ENCODE assay signal across 8 cellular contexts in the genomic region with DNA sequence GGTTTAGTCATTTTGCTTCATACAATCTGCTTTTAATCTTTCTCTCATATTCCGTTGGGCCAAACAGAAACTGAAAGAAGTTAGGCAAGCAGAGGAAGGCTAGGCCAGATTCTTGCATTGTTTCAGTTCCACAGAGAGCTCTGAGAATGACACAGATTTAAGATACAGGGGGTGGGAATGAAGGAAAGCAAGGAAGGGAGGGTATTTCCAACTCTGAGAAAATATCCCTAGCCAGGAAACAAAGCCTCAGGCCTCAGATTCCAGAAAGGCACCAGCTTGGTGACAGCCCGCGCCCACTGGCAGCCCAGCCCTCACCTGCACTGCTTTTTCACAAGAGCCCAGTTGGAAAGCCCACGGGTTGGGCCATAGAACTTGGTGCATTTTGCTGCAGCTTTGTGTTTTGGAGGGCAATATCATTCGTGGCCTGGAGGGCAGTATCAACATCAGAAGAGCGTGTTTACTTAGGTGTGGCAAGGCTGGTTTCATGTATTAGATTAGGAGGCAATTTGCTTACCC.
DNase-seq lines count a peak whose midpoint lies in the region; ATAC-seq and TF ChIP-seq lines count a peak whose summit lies in the region.

No MANE protein-coding gene starts in this region.

- H3K36me3 Mint-ChIP-seq in CD8-positive, alpha-beta T cell, result no peaks in the 10 kb centered on the region

- peak overlapping the region; percentile 7 for H3K4me3 ChIP-seq in CD8-positive, alpha-beta T cell (ENCODE audit: low read depth, low read length)
- H3K4me3 ChIP-seq in brain microvascular endothelial cell (ENCODE audit: low read depth, low read length), result no peak overlapping the region
- H3K4me3 ChIP-seq in mesenchymal stem cell (ENCODE audit: insufficient read depth in 1 of 2, low read depth in 1 of 2, low read length in 2 of 2), result no peak overlapping the region

- peak; percentile 32 for ATAC-seq in CD8-positive, alpha-beta T cell
- ATAC-seq in GM19372 (IDR thresholded peaks at IDR 0.05; ENCODE audit: low read depth, unreplicated experiment), result peak; percentile 62
- ATAC-seq in HG03457 (IDR thresholded peaks at IDR 0.05; ENCODE audit: unreplicated experiment), result peak; percentile 58

- H2BK5ac ChIP-seq in mesenchymal stem cell (ENCODE audit: low read depth, low read length, poor library complexity, severe bottlenecking), result no peak overlapping the region

- in situ Hi-C loops in brain microvascular endothelial cell (cut with HindIII; ENCODE audit: low pct_ligation_motif_present, low sequenced_read_pairs), result no loop called here

- peak overlapping the region in 1 of 2 experiments; percentile 59 for H3K23ac ChIP-seq in mesenchymal stem cell (ENCODE audit: low read length in 2 of 2)

- H3K9ac ChIP-seq in mesenchymal stem cell (ENCODE audit: low read length), result peak overlapping the region; percentile 49

- CTCF ChIA-PET in CD8-positive, alpha-beta T cell (lab: Charles Lee), result no interaction called here

- H3K14ac ChIP-seq in mesenchymal stem cell (ENCODE audit: low read length in 2 of 2), result no peak overlapping the region

- DNase-seq in CD8-positive, alpha-beta T cell, result no peak
- DNase-seq in brain microvascular endothelial cell (peak; percentile 69), mesenchymal stem cell (peak; percentile 58), NCI-H1694 treated with DMSO at 0.1 percent for 48 hours (lab: John Stamatoyannopoulos, UW) (no peak), NCI-H2081 treated with DMSO at 0.1 percent for 48 hours (lab: John Stamatoyannopoulos, UW) (no peak), DMS 273 treated with DMSO at 0.1 percent for 48 hours (lab: John Stamatoyannopoulos, UW) (no peak)

- H3K79me1 ChIP-seq in mesenchymal stem cell (replicated peaks; ENCODE audit: low read length, poor library complexity, severe bottlenecking), result no peaks in the 10 kb centered on the region

- peak overlapping the region; percentile 65 for H3K4me3 Mint-ChIP-seq in CD8-positive, alpha-beta T cell

- no peaks in the 10 kb centered on the region for H3K9me3 Mint-ChIP-seq in CD8-positive, alpha-beta T cell

- H3K18ac ChIP-seq in mesenchymal stem cell (ENCODE audit: low read depth in 1 of 2, low read length in 2 of 2), result peak overlapping the region; percentile 63 to 81

- no peak overlapping the region for H3K4me2 ChIP-seq in mesenchymal stem cell (ENCODE audit: low read length, poor library complexity, severe bottlenecking)

- H3K9me3 ChIP-seq in CD8-positive, alpha-beta T cell (ENCODE audit: low read length), result no peaks in the 10 kb centered on the region
- H3K9me3 ChIP-seq in mesenchymal stem cell (ENCODE audit: control insufficient read depth, low read length), result no peaks in the 10 kb centered on the region

- H4K91ac ChIP-seq in mesenchymal stem cell (ENCODE audit: low read length), result no peak overlapping the region

- no peak overlapping the region for H4K8ac ChIP-seq in mesenchymal stem cell (ENCODE audit: low read length)

- H3K36me3 ChIP-seq in CD8-positive, alpha-beta T cell (ENCODE audit: insufficient read depth, low read length), result no peaks in the 10 kb centered on the region
- no peaks in the 10 kb centered on the region for H3K36me3 ChIP-seq in brain microvascular endothelial cell (replicated peaks)
- no peaks in the 10 kb centered on the region for H3K36me3 ChIP-seq in mesenchymal stem cell (ENCODE audit: control insufficient read depth in 1 of 2, insufficient read depth in 2 of 2, low read depth in 1 of 2, low read length in 2 of 2)

- H3K4me1 Mint-ChIP-seq in CD8-positive, alpha-beta T cell (ENCODE audit: low read depth), result peaks cover 28% of the 10 kb centered on the region

- H3K27ac Mint-ChIP-seq in CD8-positive, alpha-beta T cell, result peak overlapping the region; percentile 30

- H3K27me3 ChIP-seq in CD8-positive, alpha-beta T cell (ENCODE audit: insufficient read depth, low read length), result no peaks in the 10 kb centered on the region
- H3K27me3 ChIP-seq in brain microvascular endothelial cell (replicated peaks) (no peaks in the 10 kb centered on the region), mesenchymal stem cell (ENCODE audit: control insufficient read depth in 1 of 2, insufficient read depth in 1 of 2, low read length in 2 of 2) (no peaks in the 10 kb centered on the region)

- 84% methylated on average over 6 of the region's 6 CpGs for WGBS in mesenchymal stem cell

- peaks cover 23% of the 10 kb centered on the region for H3K4me1 ChIP-seq in CD8-positive, alpha-beta T cell (ENCODE audit: insufficient read depth, low read length)
- peaks cover 10% of the 10 kb centered on the region for H3K4me1 ChIP-seq in mesenchymal stem cell (ENCODE audit: control insufficient read depth, insufficient read depth, low read depth, low read length)

- peak overlapping the region; percentile 73 for H2BK15ac ChIP-seq in mesenchymal stem cell (ENCODE audit: low read depth, poor library complexity, severe bottlenecking)

- intact Hi-C loops in CD8-positive, alpha-beta T cell (cut with DNase I, micrococcal nuclease), result no loop called here

- H2AK5ac ChIP-seq in mesenchymal stem cell (ENCODE audit: low read length, severe bottlenecking), result no peak overlapping the region

- no peak overlapping the region for H2AFZ ChIP-seq in mesenchymal stem cell (ENCODE audit: low read depth, low read length)

- H3K27ac ChIP-seq in CD8-positive, alpha-beta T cell (ENCODE audit: low read depth, low read length), result no peak overlapping the region
- H3K27ac ChIP-seq in brain microvascular endothelial cell (peak overlapping the region; percentile 93), mesenchymal stem cell (ENCODE audit: low read length, poor library complexity, severe bottlenecking) (peak overlapping the region; percentile 39)

- H3K4ac ChIP-seq in mesenchymal stem cell (ENCODE audit: low read depth in 1 of 2, low read length in 2 of 2), result no peak overlapping the region

- POLR2A ChIA-PET in CD8-positive, alpha-beta T cell (lab: Charles Lee), result no interaction called here

- TF ChIP-seq CTCF in CD8-positive, alpha-beta T cell (IDR thresholded peaks at IDR 0.05), result no peak
- no peak for TF ChIP-seq CTCF in brain microvascular endothelial cell (IDR thresholded peaks at IDR 0.05; ENCODE audit: low read depth, low read length, missing control alignments)

- peak overlapping the region in 1 of 2 experiments; percentile 89 for H2BK12ac ChIP-seq in mesenchymal stem cell (ENCODE audit: low read length in 2 of 2)

- H2BK120ac ChIP-seq in mesenchymal stem cell (ENCODE audit: low read depth, low read length), result no peak overlapping the region

- H3K27me3 Mint-ChIP-seq in CD8-positive, alpha-beta T cell (ENCODE audit: low read depth), result no peaks in the 10 kb centered on the region

Comparison
In these comparisons a context has a peak if more than half of its experiments do, and no peak if none do; other contexts are left out.
1. DNase-seq: peak in brain microvascular endothelial cell (single experiment) and mesenchymal stem cell (single experiment); none in CD8-positive, alpha-beta T cell (0 of 7), NCI-H1694 treated with DMSO at 0.1 percent for 48 hours (single experiment), NCI-H2081 treated with DMSO at 0.1 percent for 48 hours (single experiment) and DMS 273 treated with DMSO at 0.1 percent for 48 hours (single experiment).
2. Peak in every context shown above with its lines, with median percentiles within 50 percentile points of each other: ATAC-seq.